Comparison of ENCODE assay signal across 19 cellular contexts in the genomic region with DNA sequence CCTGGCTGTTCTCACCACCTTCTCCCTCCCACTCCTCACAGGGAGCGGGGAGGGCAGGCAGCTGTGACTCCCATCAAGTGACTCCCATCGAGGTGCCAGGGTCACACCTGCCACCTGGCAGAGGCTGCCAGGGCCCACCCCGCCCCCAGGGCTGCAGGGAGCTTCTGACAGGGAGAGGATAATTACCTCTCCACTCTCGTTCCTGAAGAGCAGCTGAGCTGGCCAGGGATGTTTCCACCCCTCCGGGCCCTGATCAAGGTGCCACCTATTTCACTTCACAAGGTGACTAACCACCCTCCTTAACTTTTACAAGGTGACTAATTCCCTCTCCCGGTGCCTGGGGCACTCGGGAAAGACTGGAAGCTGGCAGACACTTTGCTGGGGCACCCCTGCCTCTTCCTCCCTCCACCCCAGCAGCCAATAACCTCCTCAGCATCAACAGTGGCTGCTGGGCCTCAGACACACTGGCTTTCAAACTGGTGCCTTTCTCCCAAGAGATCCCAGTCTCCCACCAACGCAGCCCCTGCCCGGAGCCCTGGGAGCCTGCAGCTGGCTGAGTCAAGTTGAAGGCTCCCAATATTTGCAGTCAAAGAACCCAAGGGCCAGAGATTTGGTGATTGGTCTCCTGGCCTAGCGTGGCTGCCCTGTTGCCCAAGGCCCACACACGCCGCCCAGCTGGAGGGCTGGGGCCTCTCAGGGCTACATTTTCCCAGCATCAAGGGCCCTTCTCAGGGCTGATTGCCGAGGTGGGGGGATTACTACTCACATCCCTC.
DNase-seq lines count a peak whose midpoint lies in the region; ATAC-seq and FAIRE-seq lines count a peak whose summit lies in the region.
"Had no signal": no experiment of that assay in that cellular context is flagged by ENCODE, and none has a peak within 500 bp of the region (broad histone marks: within the 10 kb centered on the region; RNA-seq: fewer than 3 reads in every experiment).

No MANE protein-coding gene starts in this region.

- ATAC-seq in GM21526 (IDR thresholded peaks at IDR 0.05; ENCODE audit: low FRiP score, unreplicated experiment) (no peak), HG03039 (IDR thresholded peaks at IDR 0.05; ENCODE audit: unreplicated experiment) (no peak)
- ATAC-seq: activated CD8-positive, alpha-beta T cell treated with anti-CD3 and anti-CD28 coated beads for 36 hours; gastroesophageal sphincter; HepG2; left ventricle myocardium superior had no signal

- in situ Hi-C loops in T47D (cut with HindIII; ENCODE audit: low pct_unique_long_range_greater_than_20kb, low sequenced_read_pairs), result no loop called here

- no peak for FAIRE-seq in urothelium cell line (lab: Jason Lieb, UNC)
- FAIRE-seq: GM18507, HepG2 had no signal

- DNase-seq in NCI-H2227 (lab: John Stamatoyannopoulos, UW; ENCODE audit: unreplicated experiment) (peak; percentile 61), NCI-H2227 treated with DMSO at 0.1 percent for 48 hours (lab: John Stamatoyannopoulos, UW) (no peak), NCI-H2196 treated with DMSO at 0.1 percent for 48 hours (lab: John Stamatoyannopoulos, UW; ENCODE audit: unreplicated experiment) (peak; percentile 63), T47D (ENCODE audit: low read depth in 1 of 2, low spot score in 1 of 2) (peak; percentile 41 to 49), urothelium cell line (ENCODE audit: low spot score) (peak; percentile 21), SIG-M5 treated with dmso at 0.1 percent for 504 hours (lab: John Stamatoyannopoulos, UW; ENCODE audit: unreplicated experiment) (no peak)
- DNase-seq: activated CD8-positive, alpha-beta T cell treated with anti-CD3 and anti-CD28 coated beads for 36 hours; dermis blood vessel endothelial cell; DND-41; left ventricle myocardium superior; NCI-H82; stimulated activated CD4-positive, alpha-beta T cell treated with anti-CD3 and anti-CD28 coated beads, Interleukin-1b, Interleukin-23, amount 100 ng/mL, for 48 hours; stimulated activated naive CD4-positive, alpha-beta T cell; SW 1271 had no signal

Comparison
In these comparisons a context has a peak if more than half of its experiments do, and no peak if none do; other contexts are left out.
1. DNase-seq: peak in NCI-H2227 (single experiment), NCI-H2196 treated with DMSO at 0.1 percent for 48 hours (single experiment), T47D (2 of 2) and urothelium cell line (single experiment); none in NCI-H2227 treated with DMSO at 0.1 percent for 48 hours (single experiment) and SIG-M5 treated with dmso at 0.1 percent for 504 hours (single experiment).